ENCODE assay signal across 9 cellular contexts in the genomic region with DNA sequence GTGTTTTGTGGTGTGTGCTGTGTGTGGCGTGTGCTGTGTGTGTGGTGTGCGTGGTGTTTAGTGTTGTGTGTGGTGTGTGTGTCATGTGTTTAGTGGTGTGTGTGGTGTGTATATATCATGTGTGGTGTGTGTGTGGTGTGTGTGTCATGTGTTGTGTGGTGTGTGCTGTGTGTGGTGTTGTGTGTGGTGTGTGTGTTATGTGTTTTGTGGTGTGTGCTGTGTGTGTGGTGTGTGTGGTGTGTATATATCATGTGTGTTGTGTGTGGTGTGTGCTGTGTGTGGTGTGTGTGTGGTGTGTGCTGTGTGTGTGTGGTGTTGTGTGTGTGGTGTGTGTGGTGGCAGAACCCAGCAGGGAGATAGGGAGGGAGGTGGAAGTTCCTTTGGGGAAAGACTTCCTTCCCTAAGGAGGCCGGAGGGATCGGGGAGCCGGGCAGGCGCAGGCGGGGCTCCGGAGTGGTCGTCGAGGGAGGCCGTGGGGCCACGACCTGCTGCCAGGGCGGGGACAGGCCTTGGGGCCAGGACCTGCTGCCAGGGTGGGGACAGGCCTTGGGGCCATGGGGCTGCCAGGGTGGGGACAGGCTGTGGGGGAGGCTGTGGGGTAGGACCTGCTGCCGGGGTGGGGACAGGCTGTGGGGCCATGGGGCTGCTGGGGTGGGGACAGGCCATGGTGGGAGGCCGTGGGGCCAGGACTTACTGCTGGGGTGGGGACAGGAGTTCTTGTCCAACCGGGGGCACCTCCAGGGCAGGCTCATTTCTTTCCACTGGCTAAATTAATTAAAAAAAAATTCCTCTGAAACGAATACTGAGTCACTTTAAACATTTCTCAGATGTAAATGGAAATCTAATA. TPM values are rescaled to one million over a fixed set of nuclear protein-coding genes. Genes with fewer than 3 reads are reported as not detected.
DNase-seq lines count a peak whose midpoint lies in the region; FAIRE-seq and TF ChIP-seq lines count a peak whose summit lies in the region.
"Had no signal": no experiment of that assay in that cellular context is flagged by ENCODE, and none has a peak within 500 bp of the region (broad histone marks: within the 10 kb centered on the region; RNA-seq: fewer than 3 reads in every experiment).

No MANE protein-coding gene starts in this region.

- H3K18ac ChIP-seq in H9 (ENCODE audit: insufficient read length, low read depth, low read length), result no peak overlapping the region

- no peaks in the 10 kb centered on the region for H3K27me3 ChIP-seq in H9 (ENCODE audit: insufficient read depth, low read length)

- no peak overlapping the region for H2BK5ac ChIP-seq in H9 (ENCODE audit: insufficient read length, low read length)

- H3T11ph ChIP-seq in H9 (ENCODE audit: low read length), result no peak overlapping the region

- H3K23ac ChIP-seq in H9 (ENCODE audit: insufficient read length, low read depth, low read length), result no peak overlapping the region

- no CpG with 5 or more reads among the region's 17 CpGs for WGBS in H9 (ENCODE audit: extremely low coverage, insufficient read length, low lambda C conversion rate)

- H3K9me3 ChIP-seq in H9 (ENCODE audit: control insufficient read depth, low read depth, low read length), result no peaks in the 10 kb centered on the region

- no peak overlapping the region; a peak in 1 of 5 replicates for H3K4me3 Mint-ChIP-seq in H9
- peak overlapping the region; percentile 66 for H3K4me3 Mint-ChIP-seq in stimulated activated naive CD8-positive, alpha-beta T cell treated with anti-CD3 and anti-CD28 coated beads, Interleukin-15, Interleukin-2, amounts not matched to agents 100 ng/mL and 50 ng/mL, for 24 hours

- H2BK12ac ChIP-seq in H9 (ENCODE audit: insufficient read length, low read depth, low read length), result no peak overlapping the region

- no peak overlapping the region for H3K14ac ChIP-seq in H9 (ENCODE audit: insufficient read depth, low read length)

- DNase-seq in H9 (peak; percentile 60), iPS-NIHi11 (ENCODE audit: low spot score) (peak; percentile 52), HTR-8/SVneo (ENCODE audit: insufficient read length, low spot score) (no peak), NCI-H1436 treated with DMSO at 0.1 percent for 48 hours (lab: John Stamatoyannopoulos, UW) (no peak), NCI-H2227 (lab: John Stamatoyannopoulos, UW; ENCODE audit: unreplicated experiment) (no peak)
- DNase-seq in activated CD8-positive, alpha-beta memory T cell treated with anti-CD3 and anti-CD28 coated beads, Interleukin-2, amount 50 U/mL, for 4 hours, result peak; percentile 54
- DNase-seq in effector CD8-positive, alpha-beta T cell (lab: John Stamatoyannopoulos, UW), result no peak
- DNase-seq: midbrain had no signal

- H2BK120ac ChIP-seq in H9 (ENCODE audit: low read depth, low read length, poor library complexity, severe bottlenecking), result no peak overlapping the region

- H3K27ac Mint-ChIP-seq in H9, result no peak overlapping the region; a peak in 1 of 7 replicates
- H3K27ac Mint-ChIP-seq in stimulated activated naive CD8-positive, alpha-beta T cell treated with anti-CD3 and anti-CD28 coated beads, Interleukin-15, Interleukin-2, amounts not matched to agents 100 ng/mL and 50 ng/mL, for 24 hours, result peak overlapping the region; percentile 99

- no peak overlapping the region for H4K8ac ChIP-seq in H9 (replicated peaks; ENCODE audit: insufficient read length, low read depth, low read length)

- H3K4me1 ChIP-seq in H9 (ENCODE audit: insufficient read depth, low read length), result no peaks in the 10 kb centered on the region

- H3K79me1 ChIP-seq in H9 (ENCODE audit: insufficient read depth, low read depth, low read length, poor library complexity, severe bottlenecking), result no peaks in the 10 kb centered on the region

- TF ChIP-seq CTCF in H9 (conservative IDR thresholded peaks at IDR 0.05), result no peak

- peaks cover 0 to 8% (median 0%) of the 10 kb centered on the region in 3 experiments; a peak in 2 of 7 replicates for H3K36me3 Mint-ChIP-seq in H9 (ENCODE audit: insufficient read depth in 1 of 3, low read depth in 3 of 3)
- H3K36me3 Mint-ChIP-seq in stimulated activated naive CD8-positive, alpha-beta T cell treated with anti-CD3 and anti-CD28 coated beads, Interleukin-15, Interleukin-2, amounts not matched to agents 100 ng/mL and 50 ng/mL, for 24 hours (ENCODE audit: low read depth), result peaks cover 28% of the 10 kb centered on the region

- peaks cover 3% of the 10 kb centered on the region for H4K20me1 ChIP-seq in H9 (ENCODE audit: control insufficient read depth, insufficient read depth, insufficient read length)

- H3K9me3 Mint-ChIP-seq in H9, result peaks cover 8 to 11% of the 10 kb centered on the region in 2 experiments
- H3K9me3 Mint-ChIP-seq in stimulated activated naive CD8-positive, alpha-beta T cell treated with anti-CD3 and anti-CD28 coated beads, Interleukin-15, Interleukin-2, amounts not matched to agents 100 ng/mL and 50 ng/mL, for 24 hours, result peaks cover 18% of the 10 kb centered on the region

- H3K27me3 Mint-ChIP-seq in H9 (ENCODE audit: low read depth), result peaks cover 14% of the 10 kb centered on the region
- no peaks in the 10 kb centered on the region for H3K27me3 Mint-ChIP-seq in stimulated activated naive CD8-positive, alpha-beta T cell treated with anti-CD3 and anti-CD28 coated beads, Interleukin-15, Interleukin-2, amounts not matched to agents 100 ng/mL and 50 ng/mL, for 24 hours

- H3K4me1 Mint-ChIP-seq in H9, result peaks cover under 1 to 5% of the 10 kb centered on the region in 2 experiments
- H3K4me1 Mint-ChIP-seq in stimulated activated naive CD8-positive, alpha-beta T cell treated with anti-CD3 and anti-CD28 coated beads, Interleukin-15, Interleukin-2, amounts not matched to agents 100 ng/mL and 50 ng/mL, for 24 hours (ENCODE audit: low read depth), result peaks cover 45% of the 10 kb centered on the region

- H3K9ac ChIP-seq in H9 (ENCODE audit: extremely low read depth, insufficient read length, low read length), result no peak overlapping the region

- no peak overlapping the region for H3K27ac ChIP-seq in H9 (ENCODE audit: insufficient read length, low read depth, low read length)

- no peaks in the 10 kb centered on the region for H3K23me2 ChIP-seq in H9 (ENCODE audit: insufficient read length, low read depth, low read length, poor library complexity, severe bottlenecking)

- H3K56ac ChIP-seq in H9 (ENCODE audit: insufficient read length, low read depth, low read length), result no peak overlapping the region

- H2AFZ ChIP-seq in H9 (ENCODE audit: low read length), result no peak overlapping the region

- H4K91ac ChIP-seq in H9 (ENCODE audit: insufficient read length, low read depth, low read length), result no peak overlapping the region

- H3K4ac ChIP-seq in H9 (ENCODE audit: low read depth, low read length), result no peak overlapping the region

- H4K5ac ChIP-seq in H9 (ENCODE audit: insufficient read length, low read depth, low read length), result no peak overlapping the region

- no peak overlapping the region for H3K4me2 ChIP-seq in H9 (ENCODE audit: insufficient read depth, insufficient read length, low read length)

- H2AK5ac ChIP-seq in H9 (ENCODE audit: insufficient read length, low read length), result no peak overlapping the region

- H2BK15ac ChIP-seq in H9 (ENCODE audit: low read depth, low read length), result no peak overlapping the region

- H2BK20ac ChIP-seq in H9 (ENCODE audit: low read depth, low read length, poor library complexity, severe bottlenecking), result no peak overlapping the region

- no peak for FAIRE-seq in HTR-8/SVneo (lab: Jason Lieb, UNC)

- H3K79me2 ChIP-seq in H9 (ENCODE audit: insufficient read depth, low read length), result no peaks in the 10 kb centered on the region

RNA-seq across cellular contexts. Expression of a gene that starts 15.2 kb away (rescaled TPM):
- 43.4 and 45.1 TPM in 2 replicates for total RNA-seq in H9 (2021)

RNA-seq across cellular contexts. Expression of a gene that starts 36.8 kb away (rescaled TPM):
- 0.11 and 0.20 TPM in 2 replicates for total RNA-seq in H9 (2021)

RNA-seq across cellular contexts. Expression of a gene that starts 57.3 kb away (rescaled TPM):
- total RNA-seq in H9 (2021), result 34.7 and 37.9 TPM in 2 replicates

RNA-seq across cellular contexts. Expression of a gene that starts 57.5 kb away (rescaled TPM):
- total RNA-seq in H9 (2021), result 19.2 and 20.6 TPM in 2 replicates

Comparison
In these comparisons a context has a peak if more than half of its experiments do, and no peak if none do; other contexts are left out.
1. DNase-seq: peak in H9 (single experiment), activated CD8-positive, alpha-beta memory T cell treated with anti-CD3 and anti-CD28 coated beads, Interleukin-2, amount 50 U/mL, for 4 hours (single experiment) and iPS-NIHi11 (single experiment); none in effector CD8-positive, alpha-beta T cell (single experiment), HTR-8/SVneo (single experiment), NCI-H1436 treated with DMSO at 0.1 percent for 48 hours (single experiment) and NCI-H2227 (single experiment).